Comparison of ENCODE assay signal across 21 cellular contexts in genomic region chr18:8406486-8407250, GRCh38.
"Had no signal": no experiment of that assay in that cellular context is flagged by ENCODE, and none has a peak within 500 bp of the region (broad histone marks: within the 10 kb centered on the region; RNA-seq: fewer than 3 reads in every experiment).

No MANE protein-coding gene starts in this region.

- H3K9me3 ChIP-seq: colonic mucosa, neutrophil, testis, vagina had no signal

- H3K4me3 ChIP-seq: colonic mucosa, dorsolateral prefrontal cortex, hepatocyte, sigmoid colon, skin epidermis, testis, tibial nerve, upper lobe of right lung, vagina had no signal

- H3K4me1 ChIP-seq: colonic mucosa, sigmoid colon, testis, tibial nerve, upper lobe of right lung, vagina had no signal

- H2AFZ ChIP-seq: hepatocyte had no signal

- ATAC-seq: esophagus mucosa; left colon; naive thymus-derived CD4-positive, alpha-beta T cell; stimulated activated naive B cell treated with anti-CD40 and anti-IgM and Interleukin-4, amounts not matched to agents 10 μg/mL and 1 μg/mL and 100 μg/mL, for 72 hours; stimulated activated naive CD8-positive, alpha-beta T cell treated with anti-CD3 and anti-CD28 coated beads, Interleukin-15, amount 100 ng/mL, for 72 hours; upper lobe of right lung had no signal

- H3K79me2 ChIP-seq: hepatocyte had no signal

- H3K36me3 ChIP-seq: colonic mucosa, neutrophil had no signal

- H3K27me3 ChIP-seq: colonic mucosa, dorsolateral prefrontal cortex, hepatocyte, neutrophil, sigmoid colon, testis, tibial nerve, upper lobe of right lung, vagina had no signal

- DNase-seq: colonic mucosa; dorsolateral prefrontal cortex; effector CD8-positive, alpha-beta T cell; foreskin melanocyte; head of caudate nucleus; left colon; naive thymus-derived CD4-positive, alpha-beta T cell; nephron progenitor cell; sigmoid colon; stimulated activated CD4-positive, alpha-beta T cell treated with anti-CD3 and anti-CD28 coated beads, Interleukin-2, amount 100 ng/mL, for 24 hours; stimulated activated CD4-positive, alpha-beta T cell treated with anti-CD3 and anti-CD28 coated beads, Interleukin-4, amount 100 ng/mL, for 4 hours; stimulated activated naive B cell treated with anti-CD40 and anti-IgM and Interleukin-4, amounts not matched to agents 10 μg/mL and 1 μg/mL and 100 μg/mL, for 72 hours; stimulated activated naive CD8-positive, alpha-beta T cell treated with anti-CD3 and anti-CD28 coated beads, Interleukin-15, amount 100 ng/mL, for 72 hours; testis; upper lobe of right lung had no signal

- H3K27ac ChIP-seq: colonic mucosa, hepatocyte, neutrophil, sigmoid colon, skin epidermis, testis, tibial nerve, upper lobe of right lung, vagina had no signal

- H3K4me2 ChIP-seq: hepatocyte had no signal
